ENCODE assay signal across 28 cellular contexts in the genomic region with DNA sequence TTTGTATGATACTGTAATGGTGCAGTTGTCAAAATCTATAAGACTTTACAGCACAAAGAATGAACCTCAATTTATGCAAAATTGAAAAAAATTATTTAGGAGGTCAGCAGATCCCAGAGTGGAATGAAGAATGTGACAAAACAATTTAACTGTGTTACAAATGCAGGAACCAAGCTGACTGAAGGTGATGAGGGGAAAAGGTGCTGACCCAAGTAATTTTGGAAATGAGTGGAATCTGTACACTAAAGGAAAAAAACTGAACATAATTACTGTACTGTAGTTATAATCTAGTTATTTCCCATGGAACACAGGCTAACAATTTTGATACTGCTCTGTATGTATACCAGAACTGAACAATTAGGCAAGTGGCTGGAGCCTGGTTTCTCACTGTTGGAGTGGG. TPM values are rescaled to one million over a fixed set of nuclear protein-coding genes. Genes with fewer than 3 reads are reported as not detected.
"Had no signal": no experiment of that assay in that cellular context is flagged by ENCODE, and none has a peak within 500 bp of the region (broad histone marks: within the 10 kb centered on the region; RNA-seq: fewer than 3 reads in every experiment).

No MANE protein-coding gene starts in this region.

- H3K4me3 ChIP-seq: stomach, suprapubic skin, testis, thoracic aorta, thyroid gland, tibial artery, tibial nerve, transverse colon, upper lobe of left lung, upper lobe of right lung, uterus, vagina had no signal

- DNase-seq: stimulated activated CD4-positive, alpha-beta T cell treated with anti-CD3 and anti-CD28 coated beads, Interleukin-2, amount 100 ng/mL, for 48 hours; stimulated activated CD4-positive, alpha-beta T cell treated with anti-CD3 and anti-CD28 coated beads, Interleukin-4, amount 100 ng/mL, for 1 hour; stimulated activated CD4-positive, alpha-beta T cell treated with anti-CD3 and anti-CD28 coated beads, Interleukin-4, amount 100 ng/mL, for 24 hours; stimulated activated CD4-positive, alpha-beta T cell treated with anti-CD3 and anti-CD28 coated beads, Interleukin-4, amount 100 ng/mL, for 4 hours; stimulated activated CD8-positive, alpha-beta memory T cell treated with anti-CD3 and anti-CD28 coated beads, Interleukin-4, amount 100 ng/mL, for 48 hours; stimulated activated naive CD4-positive, alpha-beta T cell; stimulated activated naive CD4-positive, alpha-beta T cell treated with Interleukin-2 at 50 U/mL for 16 hours; stimulated activated naive CD8-positive, alpha-beta T cell treated with anti-CD3 and anti-CD28 coated beads, Interleukin-15, amount 100 ng/mL, for 72 hours; stimulated activated naive CD8-positive, alpha-beta T cell treated with anti-CD3 and anti-CD28 coated beads, Interleukin-15, Interleukin-2, amounts not matched to agents 100 U/mL and 50 U/mL, for 24 hours; stomach; substantia nigra; testis; thyroid gland; tibial artery; transverse colon; trophoblast cell; upper lobe of left lung; upper lobe of right lung; uterus had no signal

- H3K4me1 Mint-ChIP-seq: stimulated activated effector memory CD8-positive, alpha-beta T cell treated with anti-CD3 and anti-CD28 coated beads, Interleukin-12 subunit alpha, Interleukin-12 subunit beta, amount 100 ng/mL, for 72 hours; stimulated activated memory B cell treated with anti-CD40 and anti-IgM and Interleukin-4, amounts not matched to agents 10 μg/mL and 1 μg/mL and 100 μg/mL, for 72 hours; stimulated activated naive CD8-positive, alpha-beta T cell treated with anti-CD3 and anti-CD28 coated beads, Interleukin-15, amount 100 ng/mL, for 72 hours had no signal

- FAIRE-seq: urothelium cell line had no signal

- H3K27ac ChIP-seq: stomach, suprapubic skin, testis, thoracic aorta, thyroid gland, tibial artery, tibial nerve, transverse colon, upper lobe of left lung, upper lobe of right lung, uterus, vagina had no signal

- H3K36me3 Mint-ChIP-seq: stimulated activated effector memory CD8-positive, alpha-beta T cell treated with anti-CD3 and anti-CD28 coated beads, Interleukin-12 subunit alpha, Interleukin-12 subunit beta, amount 100 ng/mL, for 72 hours; stimulated activated memory B cell treated with anti-CD40 and anti-IgM and Interleukin-4, amounts not matched to agents 10 μg/mL and 1 μg/mL and 100 μg/mL, for 72 hours; type B pancreatic cell had no signal

- H3K4me1 ChIP-seq: suprapubic skin, testis, thyroid gland, tibial artery, transverse colon, upper lobe of left lung, upper lobe of right lung, uterus, vagina had no signal

- H3K27me3 ChIP-seq: stomach, suprapubic skin, testis, thyroid gland, tibial artery, tibial nerve, transverse colon, upper lobe of left lung, upper lobe of right lung, uterus, vagina had no signal

- ATAC-seq: stimulated activated effector memory CD8-positive, alpha-beta T cell treated with anti-CD3 and anti-CD28 coated beads, Interleukin-12 subunit alpha, Interleukin-12 subunit beta, amount 100 ng/mL, for 72 hours; stimulated activated memory B cell treated with anti-CD40 and anti-IgM and Interleukin-4, amounts not matched to agents 10 μg/mL and 1 μg/mL and 100 μg/mL, for 72 hours; stimulated activated naive CD8-positive, alpha-beta T cell treated with anti-CD3 and anti-CD28 coated beads, Interleukin-15, amount 100 ng/mL, for 72 hours; stimulated activated naive CD8-positive, alpha-beta T cell treated with anti-CD3 and anti-CD28 coated beads, Interleukin-15, Interleukin-2, amounts not matched to agents 100 U/mL and 50 U/mL, for 24 hours; upper lobe of right lung had no signal

- H3K9me3 ChIP-seq: stomach, suprapubic skin, testis, thoracic aorta, thyroid gland, tibial artery, tibial nerve, transverse colon, upper lobe of left lung, upper lobe of right lung, uterus, vagina had no signal

- H3K9me3 Mint-ChIP-seq: stimulated activated effector memory CD8-positive, alpha-beta T cell treated with anti-CD3 and anti-CD28 coated beads, Interleukin-12 subunit alpha, Interleukin-12 subunit beta, amount 100 ng/mL, for 72 hours; stimulated activated memory B cell treated with anti-CD40 and anti-IgM and Interleukin-4, amounts not matched to agents 10 μg/mL and 1 μg/mL and 100 μg/mL, for 72 hours; stimulated activated naive CD8-positive, alpha-beta T cell treated with anti-CD3 and anti-CD28 coated beads, Interleukin-15, amount 100 ng/mL, for 72 hours; stimulated activated naive CD8-positive, alpha-beta T cell treated with anti-CD3 and anti-CD28 coated beads, Interleukin-15, Interleukin-2, amounts not matched to agents 100 ng/mL and 50 ng/mL, for 24 hours; type B pancreatic cell had no signal

- H3K27ac Mint-ChIP-seq: stimulated activated effector memory CD8-positive, alpha-beta T cell treated with anti-CD3 and anti-CD28 coated beads, Interleukin-12 subunit alpha, Interleukin-12 subunit beta, amount 100 ng/mL, for 72 hours; stimulated activated memory B cell treated with anti-CD40 and anti-IgM and Interleukin-4, amounts not matched to agents 10 μg/mL and 1 μg/mL and 100 μg/mL, for 72 hours; stimulated activated naive CD8-positive, alpha-beta T cell treated with anti-CD3 and anti-CD28 coated beads, Interleukin-15, amount 100 ng/mL, for 72 hours; stimulated activated naive CD8-positive, alpha-beta T cell treated with anti-CD3 and anti-CD28 coated beads, Interleukin-15, Interleukin-2, amounts not matched to agents 100 ng/mL and 50 ng/mL, for 24 hours; type B pancreatic cell had no signal

- H3K4me3 Mint-ChIP-seq: stimulated activated effector memory CD8-positive, alpha-beta T cell treated with anti-CD3 and anti-CD28 coated beads, Interleukin-12 subunit alpha, Interleukin-12 subunit beta, amount 100 ng/mL, for 72 hours; stimulated activated memory B cell treated with anti-CD40 and anti-IgM and Interleukin-4, amounts not matched to agents 10 μg/mL and 1 μg/mL and 100 μg/mL, for 72 hours; stimulated activated naive CD8-positive, alpha-beta T cell treated with anti-CD3 and anti-CD28 coated beads, Interleukin-15, amount 100 ng/mL, for 72 hours; stimulated activated naive CD8-positive, alpha-beta T cell treated with anti-CD3 and anti-CD28 coated beads, Interleukin-15, Interleukin-2, amounts not matched to agents 100 ng/mL and 50 ng/mL, for 24 hours; type B pancreatic cell had no signal

- H3K36me3 ChIP-seq: stomach, suprapubic skin, thoracic aorta, thyroid gland, tibial artery, tibial nerve, transverse colon, upper lobe of left lung, upper lobe of right lung, uterus, vagina had no signal

RNA-seq across cellular contexts. Expression of a gene that starts 35.7 kb away (rescaled TPM):
- total RNA-seq: vagina had no signal
